In genomic region chr18:54928236-54928635, GRCh38 we compare ENCODE assay signal across 18 cellular contexts. TPM values are rescaled to one million over a fixed set of nuclear protein-coding genes. Genes with fewer than 3 reads are reported as not detected.
DNase-seq lines count a peak whose midpoint lies in the region; ATAC-seq, FAIRE-seq and TF ChIP-seq lines count a peak whose summit lies in the region.
"Had no signal": no experiment of that assay in that cellular context is flagged by ENCODE, and none has a peak within 500 bp of the region (broad histone marks: within the 10 kb centered on the region; RNA-seq: fewer than 3 reads in every experiment).

No MANE protein-coding gene starts in this region.

- no peaks in the 10 kb centered on the region for H3K9me3 Mint-ChIP-seq in activated CD4-positive, alpha-beta T cell treated with anti-CD3 and anti-CD28 coated beads, Interleukin-2, amount 10 ng/mL, durations not matched to agents 24 days and 14 days
- H3K9me3 Mint-ChIP-seq in astrocyte (ENCODE audit: unreplicated experiment), result no peaks in the 10 kb centered on the region
- H3K9me3 Mint-ChIP-seq: CD8-positive, alpha-beta memory T cell; HFFc6 had no signal

- H3K27me3 Mint-ChIP-seq in activated CD4-positive, alpha-beta T cell treated with anti-CD3 and anti-CD28 coated beads, Interleukin-2, amount 10 ng/mL, durations not matched to agents 24 days and 14 days, result peaks cover 5% of the 10 kb centered on the region
- H3K27me3 Mint-ChIP-seq in astrocyte (ENCODE audit: low read depth, unreplicated experiment), result no peaks in the 10 kb centered on the region

- H3K27ac Mint-ChIP-seq in activated CD4-positive, alpha-beta T cell treated with anti-CD3 and anti-CD28 coated beads, Interleukin-2, amount 10 ng/mL, durations not matched to agents 24 days and 14 days, result no peak overlapping the region
- no peak overlapping the region for H3K27ac Mint-ChIP-seq in astrocyte (ENCODE audit: unreplicated experiment)
- H3K27ac Mint-ChIP-seq: CD8-positive, alpha-beta memory T cell; HFFc6 had no signal

- TF ChIP-seq POLR2A in suprapubic skin (IDR thresholded peaks at IDR 0.05), result no peak

- H4K20me1 ChIP-seq in astrocyte (ENCODE audit: insufficient read depth, low read length), result no peaks in the 10 kb centered on the region
- no peaks in the 10 kb centered on the region for H4K20me1 ChIP-seq in osteoblast (ENCODE audit: insufficient read depth, low read length)

- no peaks in the 10 kb centered on the region for H3K79me2 ChIP-seq in astrocyte (ENCODE audit: insufficient read depth, low read length)
- no peaks in the 10 kb centered on the region for H3K79me2 ChIP-seq in osteoblast (ENCODE audit: insufficient read depth, low read length)

- no peak overlapping the region for H2AFZ ChIP-seq in astrocyte (ENCODE audit: low read depth, low read length)
- H2AFZ ChIP-seq in osteoblast (ENCODE audit: low read length), result peak overlapping the region; percentile 30

- H3K9me3 ChIP-seq in astrocyte (ENCODE audit: insufficient read depth, low read depth, low read length), result no peaks in the 10 kb centered on the region
- H3K9me3 ChIP-seq in osteoblast (ENCODE audit: low read depth, low read length), result no peaks in the 10 kb centered on the region
- H3K9me3 ChIP-seq in suprapubic skin, result no peaks in the 10 kb centered on the region
- H3K9me3 ChIP-seq: Caco-2 had no signal

- TF ChIP-seq EP300 in suprapubic skin (IDR thresholded peaks at IDR 0.05), result no peak

- peaks cover 2% of the 10 kb centered on the region for H3K4me1 Mint-ChIP-seq in activated CD4-positive, alpha-beta T cell treated with anti-CD3 and anti-CD28 coated beads, Interleukin-2, amount 10 ng/mL, durations not matched to agents 24 days and 14 days
- peaks cover 8% of the 10 kb centered on the region for H3K4me1 Mint-ChIP-seq in astrocyte (ENCODE audit: low read depth, unreplicated experiment)
- H3K4me1 Mint-ChIP-seq: CD8-positive, alpha-beta memory T cell had no signal

- TF ChIP-seq CTCF in astrocyte (IDR thresholded peaks at IDR 0.05; ENCODE audit: insufficient read depth, low read depth, low read length) (no peak), fibroblast of the aortic adventitia (IDR thresholded peaks at IDR 0.05; ENCODE audit: insufficient read depth, low read length) (no peak), osteoblast (IDR thresholded peaks at IDR 0.05; ENCODE audit: extremely low read depth, low read depth, low read length) (no peak), suprapubic skin (IDR thresholded peaks at IDR 0.05) (no peak)

- H3K36me3 ChIP-seq in astrocyte (ENCODE audit: insufficient read depth, low read length), result no peaks in the 10 kb centered on the region
- no peaks in the 10 kb centered on the region for H3K36me3 ChIP-seq in osteoblast (ENCODE audit: insufficient read depth, low read length)
- no peaks in the 10 kb centered on the region for H3K36me3 ChIP-seq in suprapubic skin

- no peaks in the 10 kb centered on the region for H3K36me3 Mint-ChIP-seq in activated CD4-positive, alpha-beta T cell treated with anti-CD3 and anti-CD28 coated beads, Interleukin-2, amount 10 ng/mL, durations not matched to agents 24 days and 14 days (ENCODE audit: low read depth)
- no peaks in the 10 kb centered on the region for H3K36me3 Mint-ChIP-seq in astrocyte (ENCODE audit: low read depth, unreplicated experiment)
- H3K36me3 Mint-ChIP-seq: CD8-positive, alpha-beta memory T cell had no signal

- H3K9ac ChIP-seq in astrocyte (ENCODE audit: low read length), result no peak overlapping the region

- no peaks in the 10 kb centered on the region for H3K4me1 ChIP-seq in astrocyte (ENCODE audit: insufficient read depth, low read length)
- H3K4me1 ChIP-seq in osteoblast (ENCODE audit: insufficient read depth, low read length), result peaks cover 25% of the 10 kb centered on the region
- no peaks in the 10 kb centered on the region for H3K4me1 ChIP-seq in suprapubic skin
- H3K4me1 ChIP-seq: Caco-2 had no signal

- WGBS in suprapubic skin, result 88% methylated on average over 2 of the region's 2 CpGs

- H3K27ac ChIP-seq in astrocyte (ENCODE audit: low read depth, low read length) (no peak overlapping the region), osteoblast (ENCODE audit: low read depth, low read length) (no peak overlapping the region), suprapubic skin (no peak overlapping the region)
- H3K27ac ChIP-seq: 22Rv1 had no signal

- no peaks in the 10 kb centered on the region for H3K27me3 ChIP-seq in astrocyte (ENCODE audit: insufficient read depth, low read length)
- no peaks in the 10 kb centered on the region for H3K27me3 ChIP-seq in osteoblast (ENCODE audit: insufficient read depth, low read length)
- H3K27me3 ChIP-seq in suprapubic skin, result no peaks in the 10 kb centered on the region

- H3K4me3 ChIP-seq in astrocyte (ENCODE audit: insufficient read depth, low read depth, low read length) (no peak overlapping the region), fibroblast of the aortic adventitia (ENCODE audit: low read depth, low read length) (no peak overlapping the region), osteoblast (ENCODE audit: insufficient read depth, low read length) (no peak overlapping the region), suprapubic skin (no peak overlapping the region)

- intact Hi-C loops in activated CD4-positive, alpha-beta T cell treated with anti-CD3 and anti-CD28 coated beads, Interleukin-2, amount 10 ng/mL, durations not matched to agents 24 days and 14 days (cut with micrococcal nuclease), result no loop called here

- H3K4me3 Mint-ChIP-seq in activated CD4-positive, alpha-beta T cell treated with anti-CD3 and anti-CD28 coated beads, Interleukin-2, amount 10 ng/mL, durations not matched to agents 24 days and 14 days, result no peak overlapping the region
- H3K4me3 Mint-ChIP-seq in astrocyte (ENCODE audit: unreplicated experiment), result no peak overlapping the region
- H3K4me3 Mint-ChIP-seq: CD8-positive, alpha-beta memory T cell; HFFc6 had no signal

- peak; percentile 29 for DNase-seq in activated CD4-positive, alpha-beta T cell treated with anti-CD3 and anti-CD28 coated beads, Interleukin-2, amount 10 ng/mL, durations not matched to agents 24 days and 14 days
- DNase-seq in activated CD4-positive, alpha-beta T cell treated with anti-CD3 and anti-CD28 coated beads, Interleukin-2, amount 50 U/mL, for 1 hour, result no peak
- DNase-seq in astrocyte (ENCODE audit: low read depth), result peak; percentile 21
- peak; percentile 12 for DNase-seq in fibroblast of the aortic adventitia (ENCODE audit: low read depth)
- DNase-seq in osteoblast (ENCODE audit: insufficient read length, low spot score, missing footprints), result no peak
- DNase-seq in suprapubic skin (ENCODE audit: low spot score in 2 of 2), result no peak
- no peak for DNase-seq in stimulated activated CD8-positive, alpha-beta memory T cell treated with anti-CD3 and anti-CD28 coated beads, Interleukin-4, amount 100 ng/mL, for 48 hours
- DNase-seq: Caco-2; CD8-positive, alpha-beta memory T cell; DND-41; GF-D8; HCEC 1CT; HFFc6 had no signal

- H3K4me2 ChIP-seq in astrocyte (ENCODE audit: low read length) (no peak overlapping the region), osteoblast (ENCODE audit: insufficient read depth, low read length) (no peak overlapping the region)

- no peak for ATAC-seq in HG02588 (IDR thresholded peaks at IDR 0.05; ENCODE audit: unreplicated experiment)

- FAIRE-seq in astrocyte (lab: Jason Lieb, UNC), result no peak
- FAIRE-seq: HTR-8/SVneo had no signal

RNA-seq across cellular contexts. Expression of gene CCDC68, which starts 31.0 kb away (rescaled TPM):
- total RNA-seq in activated CD4-positive, alpha-beta T cell treated with anti-CD3 and anti-CD28 coated beads, Interleukin-2, amount 10 ng/mL, durations not matched to agents 24 days and 14 days, result not detected in 2 replicates
- total RNA-seq in astrocyte, result 2.2 and 2.4 TPM in 2 replicates
- 0.16 and 7.4 TPM in 2 replicates for total RNA-seq in fibroblast of the aortic adventitia (ENCODE audit: low replicate concordance)
- 9.0 and 13.3 TPM in 2 replicates for total RNA-seq in osteoblast
- total RNA-seq in suprapubic skin, result 1 to 10 TPM in 2 of 4 donors, under 1 TPM in 2; 0.19 to 3.9 (median 1.4) TPM
- total RNA-seq: A673; CD8-positive, alpha-beta memory T cell; H4 had no signal

Comparison
In these comparisons a context has a peak if more than half of its experiments do, and no peak if none do; other contexts are left out.
1. DNase-seq: peak in activated CD4-positive, alpha-beta T cell treated with anti-CD3 and anti-CD28 coated beads, Interleukin-2, amount 10 ng/mL, durations not matched to agents 24 days and 14 days (single experiment), astrocyte (single experiment) and fibroblast of the aortic adventitia (single experiment); none in activated CD4-positive, alpha-beta T cell treated with anti-CD3 and anti-CD28 coated beads, Interleukin-2, amount 50 U/mL, for 1 hour (single experiment), osteoblast (single experiment), suprapubic skin (0 of 2) and stimulated activated CD8-positive, alpha-beta memory T cell treated with anti-CD3 and anti-CD28 coated beads, Interleukin-4, amount 100 ng/mL, for 48 hours (single experiment).